In genomic region chr19:18436651-18437478, GRCh38 we compare ENCODE assay signal across 8 cellular contexts. TPM values are rescaled to one million over a fixed set of nuclear protein-coding genes. Genes with fewer than 3 reads are reported as not detected.
DNase-seq lines count a peak whose midpoint lies in the region; ATAC-seq, FAIRE-seq and TF ChIP-seq lines count a peak whose summit lies in the region.

No MANE protein-coding gene starts in this region.

- peak overlapping the region; percentile 70 for H3K4me3 Mint-ChIP-seq in activated T-helper 1 cell treated with anti-CD3 and anti-CD28 coated beads, Interleukin-12 subunit alpha, Interleukin-12 subunit beta, Interleukin-2, Interleukin-4 antibody, amounts not matched to agents 30 ng/mL and 10 ng/mL and 1 ng/mL, durations not matched to agents 14 hours and 24 hours and 36 hours

- DNase-seq in SIG-M5 treated with dmso at 0.1 percent for 504 hours (lab: John Stamatoyannopoulos, UW; ENCODE audit: unreplicated experiment) = peak; percentile 57
- DNase-seq in SIG-M5 (lab: John Stamatoyannopoulos, UW) = no peak
- DNase-seq in RCC 7860 (ENCODE audit: low spot score) = peak; percentile 32
- peak; percentile 57 for DNase-seq in activated T-helper 1 cell treated with anti-CD3 and anti-CD28 coated beads, Interleukin-12 subunit alpha, Interleukin-12 subunit beta, Interleukin-2, Interleukin-4 antibody, amounts not matched to agents 30 ng/mL and 10 ng/mL and 1 ng/mL, durations not matched to agents 14 hours and 24 hours and 36 hours (ENCODE audit: low spot score)
- peak; percentile 79 to 93 for DNase-seq in foreskin fibroblast
- DNase-seq in omental fat pad (ENCODE audit: low spot score) = no peak

- WGBS in urinary bladder = 24% methylated on average over 67 of the region's 67 CpGs

- peaks cover 5% of the 10 kb centered on the region for H3K36me3 Mint-ChIP-seq in activated T-helper 1 cell treated with anti-CD3 and anti-CD28 coated beads, Interleukin-12 subunit alpha, Interleukin-12 subunit beta, Interleukin-2, Interleukin-4 antibody, amounts not matched to agents 30 ng/mL and 10 ng/mL and 1 ng/mL, durations not matched to agents 14 hours and 24 hours and 36 hours (ENCODE audit: low read depth)

- H3K4me1 ChIP-seq in HUES48 (ENCODE audit: control insufficient read depth, insufficient read depth, low read length) = peaks cover 30% of the 10 kb centered on the region
- no peaks in the 10 kb centered on the region for H3K4me1 ChIP-seq in urinary bladder (ENCODE audit: insufficient read depth)

- no peak overlapping the region for H3K27ac Mint-ChIP-seq in activated T-helper 1 cell treated with anti-CD3 and anti-CD28 coated beads, Interleukin-12 subunit alpha, Interleukin-12 subunit beta, Interleukin-2, Interleukin-4 antibody, amounts not matched to agents 30 ng/mL and 10 ng/mL and 1 ng/mL, durations not matched to agents 14 hours and 24 hours and 36 hours

- H3K27me3 ChIP-seq in HUES48 (ENCODE audit: control insufficient read depth, insufficient read depth, low read length) = no peaks in the 10 kb centered on the region

- ATAC-seq in omental fat pad (ENCODE audit: low FRiP score) = peak; percentile 29

- peak overlapping the region; percentile 84 for H3K4me3 ChIP-seq in HUES48 (ENCODE audit: low read depth, low read length)
- peak overlapping the region; percentile 51 to 60 for H3K4me3 ChIP-seq in foreskin fibroblast (ENCODE audit: low read depth in 1 of 2, low read length in 2 of 2)
- H3K4me3 ChIP-seq in urinary bladder (ENCODE audit: low read depth, low read length) = peak overlapping the region; percentile 60

- H3K27ac ChIP-seq in HUES48 (ENCODE audit: low read depth, low read length) = peak overlapping the region; percentile 64
- no peak overlapping the region for H3K27ac ChIP-seq in urinary bladder (ENCODE audit: low read depth)

- H3K4me1 Mint-ChIP-seq in activated T-helper 1 cell treated with anti-CD3 and anti-CD28 coated beads, Interleukin-12 subunit alpha, Interleukin-12 subunit beta, Interleukin-2, Interleukin-4 antibody, amounts not matched to agents 30 ng/mL and 10 ng/mL and 1 ng/mL, durations not matched to agents 14 hours and 24 hours and 36 hours (ENCODE audit: low read depth) = peaks cover 12% of the 10 kb centered on the region

- peaks cover 2% of the 10 kb centered on the region for H3K27me3 Mint-ChIP-seq in activated T-helper 1 cell treated with anti-CD3 and anti-CD28 coated beads, Interleukin-12 subunit alpha, Interleukin-12 subunit beta, Interleukin-2, Interleukin-4 antibody, amounts not matched to agents 30 ng/mL and 10 ng/mL and 1 ng/mL, durations not matched to agents 14 hours and 24 hours and 36 hours (ENCODE audit: insufficient read depth)

- H3K9me3 ChIP-seq in HUES48 (ENCODE audit: control insufficient read depth, insufficient read depth, low read length) = no peaks in the 10 kb centered on the region

- H3K9ac ChIP-seq in HUES48 (ENCODE audit: low read depth, low read length) = peak overlapping the region; percentile 81; the same call in 1 of the 2 replicates

- FAIRE-seq in RCC 7860 (lab: Jason Lieb, UNC) = no peak

- H3K36me3 ChIP-seq in HUES48 (ENCODE audit: control insufficient read depth, insufficient read depth, low read length) (peaks cover 18% of the 10 kb centered on the region), urinary bladder (ENCODE audit: insufficient read depth) (no peaks in the 10 kb centered on the region)

- no peaks in the 10 kb centered on the region for H3K9me3 Mint-ChIP-seq in activated T-helper 1 cell treated with anti-CD3 and anti-CD28 coated beads, Interleukin-12 subunit alpha, Interleukin-12 subunit beta, Interleukin-2, Interleukin-4 antibody, amounts not matched to agents 30 ng/mL and 10 ng/mL and 1 ng/mL, durations not matched to agents 14 hours and 24 hours and 36 hours

- intact Hi-C loops in activated T-helper 1 cell treated with anti-CD3 and anti-CD28 coated beads, Interleukin-12 subunit alpha, Interleukin-12 subunit beta, Interleukin-2, Interleukin-4 antibody, amounts not matched to agents 30 ng/mL and 10 ng/mL and 1 ng/mL, durations not matched to agents 14 hours and 24 hours and 36 hours (cut with micrococcal nuclease) = no loop called here

- no peak for TF ChIP-seq CTCF in foreskin fibroblast (IDR thresholded peaks at IDR 0.05; ENCODE audit: low read depth, low read length)
- TF ChIP-seq CTCF in omental fat pad (IDR thresholded peaks at IDR 0.05) = no peak

RNA-seq across cellular contexts. Expression of gene ISYNA1, which starts 1.1 kb away (rescaled TPM):
- 9.0 and 10.7 TPM in 2 replicates for total RNA-seq in activated T-helper 1 cell treated with anti-CD3 and anti-CD28 coated beads, Interleukin-12 subunit alpha, Interleukin-12 subunit beta, Interleukin-2, Interleukin-4 antibody, amounts not matched to agents 30 ng/mL and 10 ng/mL and 1 ng/mL, durations not matched to agents 14 hours and 24 hours and 36 hours
- total RNA-seq in omental fat pad = 10 to 100 TPM; 20.0 to 36.7 (median 29.8) TPM
- total RNA-seq in urinary bladder = 26.0 TPM
- 35.6 TPM for polyA plus RNA-seq in urinary bladder

RNA-seq across cellular contexts. Expression of gene SSBP4, which starts 17.7 kb away (rescaled TPM):
- total RNA-seq in activated T-helper 1 cell treated with anti-CD3 and anti-CD28 coated beads, Interleukin-12 subunit alpha, Interleukin-12 subunit beta, Interleukin-2, Interleukin-4 antibody, amounts not matched to agents 30 ng/mL and 10 ng/mL and 1 ng/mL, durations not matched to agents 14 hours and 24 hours and 36 hours = 135 and 141 TPM in 2 replicates
- total RNA-seq in omental fat pad = 10 to 100 TPM; 29.9 to 62.9 (median 43.7) TPM
- 28.8 TPM for total RNA-seq in urinary bladder
- polyA plus RNA-seq in urinary bladder = 81.3 TPM

RNA-seq across cellular contexts. Expression of gene LRRC25, which starts 39.4 kb away (rescaled TPM):
- total RNA-seq in activated T-helper 1 cell treated with anti-CD3 and anti-CD28 coated beads, Interleukin-12 subunit alpha, Interleukin-12 subunit beta, Interleukin-2, Interleukin-4 antibody, amounts not matched to agents 30 ng/mL and 10 ng/mL and 1 ng/mL, durations not matched to agents 14 hours and 24 hours and 36 hours = not detected in 2 replicates
- total RNA-seq in omental fat pad (10 to 100 TPM; 11.8 to 37.2 (median 28.8) TPM), urinary bladder (2.9 TPM)
- polyA plus RNA-seq in urinary bladder = 7.0 TPM

RNA-seq across cellular contexts. Expression of gene GDF15, which starts 50.9 kb away (rescaled TPM):
- total RNA-seq in activated T-helper 1 cell treated with anti-CD3 and anti-CD28 coated beads, Interleukin-12 subunit alpha, Interleukin-12 subunit beta, Interleukin-2, Interleukin-4 antibody, amounts not matched to agents 30 ng/mL and 10 ng/mL and 1 ng/mL, durations not matched to agents 14 hours and 24 hours and 36 hours = not detected in 2 replicates
- total RNA-seq in omental fat pad (1 to 10 TPM; 1.9 to 4.6 (median 3.0) TPM), urinary bladder (12.5 TPM)
- 58.2 TPM for polyA plus RNA-seq in urinary bladder

Comparison
In these comparisons a context has a peak if more than half of its experiments do, and no peak if none do; other contexts are left out.
1. DNase-seq: peak in SIG-M5 treated with dmso at 0.1 percent for 504 hours (single experiment), RCC 7860 (single experiment), activated T-helper 1 cell treated with anti-CD3 and anti-CD28 coated beads, Interleukin-12 subunit alpha, Interleukin-12 subunit beta, Interleukin-2, Interleukin-4 antibody, amounts not matched to agents 30 ng/mL and 10 ng/mL and 1 ng/mL, durations not matched to agents 14 hours and 24 hours and 36 hours (single experiment) and foreskin fibroblast (2 of 2); none in SIG-M5 (single experiment) and omental fat pad (single experiment).
2. Peak in every context shown above with its lines, with median percentiles within 50 percentile points of each other: H3K4me3 ChIP-seq.